In genomic region chr2:207223051-207223450, GRCh38 we compare ENCODE assay signal across 8 cellular contexts. TPM values are rescaled to one million over a fixed set of nuclear protein-coding genes. Genes with fewer than 3 reads are reported as not detected.
A peak's percentile ranks its signal among the peaks of the same experiment; 100 is the strongest.
DNase-seq lines count a peak whose midpoint lies in the region; ATAC-seq lines count a peak whose summit lies in the region.

No MANE protein-coding gene starts in this region.

- DNase-seq in ACHN (peak; percentile 11), NOMO-1 treated with dmso at 0.1 percent for 144 hours (lab: John Stamatoyannopoulos, UW; ENCODE audit: unreplicated experiment) (no peak), NCI-H1105 (lab: John Stamatoyannopoulos, UW) (no peak), posterior cingulate gyrus (no peak)
- no peak for DNase-seq in activated T-helper 2 cell treated with anti-CD3 and anti-CD28 coated beads, Interferon-gamma antibody, Interleukin-2, Interleukin-4, amounts not matched to agents 10 μg/mL and 5 μg/mL and 100 μg/mL, durations not matched to agents 14 hours and 24 hours and 36 hours (ENCODE audit: low spot score)
- DNase-seq in stimulated activated naive CD8-positive, alpha-beta T cell treated with anti-CD3 and anti-CD28 coated beads, Interleukin-15, amount 100 ng/mL, for 72 hours, result peak; percentile 24 to 55

- no peaks in the 10 kb centered on the region for H3K36me3 Mint-ChIP-seq in activated T-helper 2 cell treated with anti-CD3 and anti-CD28 coated beads, Interferon-gamma antibody, Interleukin-2, Interleukin-4, amounts not matched to agents 10 μg/mL and 5 μg/mL and 100 μg/mL, durations not matched to agents 14 hours and 24 hours and 36 hours (ENCODE audit: low read depth)

- H3K27ac Mint-ChIP-seq in activated T-helper 2 cell treated with anti-CD3 and anti-CD28 coated beads, Interferon-gamma antibody, Interleukin-2, Interleukin-4, amounts not matched to agents 10 μg/mL and 5 μg/mL and 100 μg/mL, durations not matched to agents 14 hours and 24 hours and 36 hours, result peak overlapping the region; percentile 57
- H3K27ac Mint-ChIP-seq in stimulated activated naive CD8-positive, alpha-beta T cell treated with anti-CD3 and anti-CD28 coated beads, Interleukin-15, amount 100 ng/mL, for 72 hours, result no peak overlapping the region

- ATAC-seq in GM18873 (IDR thresholded peaks at IDR 0.05; ENCODE audit: low FRiP score, unreplicated experiment), result peak; percentile 89
- peak; percentile 57 for ATAC-seq in HG03066 (IDR thresholded peaks at IDR 0.05; ENCODE audit: low read depth, unreplicated experiment)
- ATAC-seq in stimulated activated naive CD8-positive, alpha-beta T cell treated with anti-CD3 and anti-CD28 coated beads, Interleukin-15, amount 100 ng/mL, for 72 hours, result peak; percentile 82

- in situ Hi-C loops in ACHN (cut with HindIII; ENCODE audit: low pct_ligation_motif_present, low pct_unique_long_range_greater_than_20kb, low sequenced_read_pairs), result no loop called here

- no peaks in the 10 kb centered on the region for H3K27me3 Mint-ChIP-seq in activated T-helper 2 cell treated with anti-CD3 and anti-CD28 coated beads, Interferon-gamma antibody, Interleukin-2, Interleukin-4, amounts not matched to agents 10 μg/mL and 5 μg/mL and 100 μg/mL, durations not matched to agents 14 hours and 24 hours and 36 hours (ENCODE audit: low read depth)
- no peaks in the 10 kb centered on the region for H3K27me3 Mint-ChIP-seq in stimulated activated naive CD8-positive, alpha-beta T cell treated with anti-CD3 and anti-CD28 coated beads, Interleukin-15, amount 100 ng/mL, for 72 hours

- H3K9me3 Mint-ChIP-seq in activated T-helper 2 cell treated with anti-CD3 and anti-CD28 coated beads, Interferon-gamma antibody, Interleukin-2, Interleukin-4, amounts not matched to agents 10 μg/mL and 5 μg/mL and 100 μg/mL, durations not matched to agents 14 hours and 24 hours and 36 hours, result no peaks in the 10 kb centered on the region
- no peaks in the 10 kb centered on the region for H3K9me3 Mint-ChIP-seq in stimulated activated naive CD8-positive, alpha-beta T cell treated with anti-CD3 and anti-CD28 coated beads, Interleukin-15, amount 100 ng/mL, for 72 hours

- H3K4me1 Mint-ChIP-seq in activated T-helper 2 cell treated with anti-CD3 and anti-CD28 coated beads, Interferon-gamma antibody, Interleukin-2, Interleukin-4, amounts not matched to agents 10 μg/mL and 5 μg/mL and 100 μg/mL, durations not matched to agents 14 hours and 24 hours and 36 hours (ENCODE audit: low read depth), result peaks cover 45% of the 10 kb centered on the region
- H3K4me1 Mint-ChIP-seq in stimulated activated naive CD8-positive, alpha-beta T cell treated with anti-CD3 and anti-CD28 coated beads, Interleukin-15, amount 100 ng/mL, for 72 hours, result peaks cover 57% of the 10 kb centered on the region

- peak overlapping the region; percentile 23 for H3K4me3 Mint-ChIP-seq in activated T-helper 2 cell treated with anti-CD3 and anti-CD28 coated beads, Interferon-gamma antibody, Interleukin-2, Interleukin-4, amounts not matched to agents 10 μg/mL and 5 μg/mL and 100 μg/mL, durations not matched to agents 14 hours and 24 hours and 36 hours (ENCODE audit: low read depth)
- peak overlapping the region in 1 of 2 donors; percentile 8 for H3K4me3 Mint-ChIP-seq in stimulated activated naive CD8-positive, alpha-beta T cell treated with anti-CD3 and anti-CD28 coated beads, Interleukin-15, amount 100 ng/mL, for 72 hours

- intact Hi-C loops in activated T-helper 2 cell treated with anti-CD3 and anti-CD28 coated beads, Interferon-gamma antibody, Interleukin-2, Interleukin-4, amounts not matched to agents 10 μg/mL and 5 μg/mL and 100 μg/mL, durations not matched to agents 14 hours and 24 hours and 36 hours (cut with micrococcal nuclease), result loop anchor here (1.0 to 10.0 kb wide), 4 partner anchors 151 to 250 kb away; no protein-coding TSS in a partner anchor
- intact Hi-C loops in posterior cingulate gyrus (cut with DNase I), result no loop called here

RNA-seq across cellular contexts. Expression of gene KLF7, which starts 57.3 kb away (rescaled TPM):
- total RNA-seq in activated T-helper 2 cell treated with anti-CD3 and anti-CD28 coated beads, Interferon-gamma antibody, Interleukin-2, Interleukin-4, amounts not matched to agents 10 μg/mL and 5 μg/mL and 100 μg/mL, durations not matched to agents 14 hours and 24 hours and 36 hours, result 16.6 and 19.3 TPM in 2 replicates

Comparison
In these comparisons a context has a peak if more than half of its experiments do, and no peak if none do; other contexts are left out.
1. DNase-seq: peak in ACHN (single experiment) and stimulated activated naive CD8-positive, alpha-beta T cell treated with anti-CD3 and anti-CD28 coated beads, Interleukin-15, amount 100 ng/mL, for 72 hours (2 of 2); none in activated T-helper 2 cell treated with anti-CD3 and anti-CD28 coated beads, Interferon-gamma antibody, Interleukin-2, Interleukin-4, amounts not matched to agents 10 μg/mL and 5 μg/mL and 100 μg/mL, durations not matched to agents 14 hours and 24 hours and 36 hours (single experiment), NOMO-1 treated with dmso at 0.1 percent for 144 hours (single experiment), NCI-H1105 (single experiment) and posterior cingulate gyrus (0 of 10).
2. Peak in every context shown above with its lines, with median percentiles within 50 percentile points of each other: ATAC-seq.